Comparison of ENCODE assay signal across 16 cellular contexts in the genomic region with DNA sequence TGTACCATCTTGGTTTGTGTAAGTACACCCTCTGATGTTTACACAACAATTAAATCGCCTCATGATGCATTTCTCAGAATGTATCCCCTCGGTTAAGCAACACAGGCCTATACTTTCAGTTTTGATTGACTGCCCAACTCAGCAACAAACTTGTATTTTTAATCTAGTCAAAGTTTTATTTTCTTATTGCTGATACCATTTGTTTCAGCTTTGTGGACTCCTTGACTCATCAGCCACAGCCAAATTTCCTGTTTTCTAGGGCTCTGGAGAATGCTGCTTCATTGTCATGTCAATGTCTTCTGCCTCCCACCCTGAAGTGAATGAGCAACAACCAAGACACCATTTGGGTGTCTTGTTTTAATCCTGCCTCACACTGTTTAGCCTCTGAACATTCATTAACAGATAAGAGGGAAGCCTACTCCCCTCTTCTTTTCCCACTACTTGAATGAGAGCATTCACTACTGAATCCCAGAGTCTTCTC. TPM values are rescaled to one million over a fixed set of nuclear protein-coding genes. Genes with fewer than 3 reads are reported as not detected.
A peak's percentile ranks its signal among the peaks of the same experiment; 100 is the strongest.
DNase-seq lines count a peak whose midpoint lies in the region; TF ChIP-seq lines count a peak whose summit lies in the region.
"Had no signal": no experiment of that assay in that cellular context is flagged by ENCODE, and none has a peak within 500 bp of the region (broad histone marks: within the 10 kb centered on the region; RNA-seq: fewer than 3 reads in every experiment).

No MANE protein-coding gene starts in this region.

- no peak overlapping the region for H3K4me3 ChIP-seq in fibroblast of pulmonary artery (replicated peaks; ENCODE audit: low read depth, low read length)
- H3K4me3 ChIP-seq: gastrocnemius medialis, right lobe of liver, SJCRH30 had no signal

- H3K27ac Mint-ChIP-seq in T-helper 2 cell treated with Interferon-gamma antibody and Interleukin-4, amounts not matched to agents 5 μg/mL and 100 μg/mL, for 36 hours: peak overlapping the region; percentile 10
- H3K27ac Mint-ChIP-seq: CD4-positive, alpha-beta memory T cell had no signal

- peaks cover 4% of the 10 kb centered on the region for H3K36me3 Mint-ChIP-seq in T-helper 2 cell treated with Interferon-gamma antibody and Interleukin-4, amounts not matched to agents 5 μg/mL and 100 μg/mL, for 36 hours (ENCODE audit: low read depth)

- peak; percentile 32 for DNase-seq in NOMO-1 treated with DMSO at 0.1 percent for 48 hours (lab: John Stamatoyannopoulos, UW; ENCODE audit: unreplicated experiment)
- no peak for DNase-seq in NOMO-1 treated with dmso at 0.1 percent for 144 hours (lab: John Stamatoyannopoulos, UW; ENCODE audit: unreplicated experiment)
- DNase-seq in HT1080 (ENCODE audit: low read depth): peak; percentile 65
- DNase-seq in T-helper 2 cell treated with Interferon-gamma antibody and Interleukin-4, amounts not matched to agents 5 μg/mL and 100 μg/mL, for 36 hours (ENCODE audit: low spot score): peak; percentile 35
- DNase-seq in fibroblast of pulmonary artery (ENCODE audit: low read depth): peak; percentile 28
- no peak for DNase-seq in OCI-M2 (lab: John Stamatoyannopoulos, UW; ENCODE audit: unreplicated experiment)
- DNase-seq in head of caudate nucleus: no peak
- no peak for DNase-seq in stimulated activated CD4-positive, alpha-beta T cell treated with anti-CD3 and anti-CD28 coated beads, Interleukin-4, amount 100 ng/mL, for 24 hours
- DNase-seq: 8988T; CD4-positive, alpha-beta memory T cell; central memory CD4-positive, alpha-beta T cell; gastrocnemius medialis; NCI-H2107; right lobe of liver; SJCRH30; stimulated activated CD8-positive, alpha-beta memory T cell treated with anti-CD3 and anti-CD28 coated beads, Interleukin-4, amount 100 ng/mL, for 48 hours had no signal

- no peak for TF ChIP-seq CTCF in fibroblast of pulmonary artery (IDR thresholded peaks at IDR 0.05; ENCODE audit: low read length, missing control alignments)

- peak overlapping the region; percentile 16 for H3K4me3 Mint-ChIP-seq in T-helper 2 cell treated with Interferon-gamma antibody and Interleukin-4, amounts not matched to agents 5 μg/mL and 100 μg/mL, for 36 hours
- H3K4me3 Mint-ChIP-seq: CD4-positive, alpha-beta memory T cell had no signal

- H3K27me3 Mint-ChIP-seq in T-helper 2 cell treated with Interferon-gamma antibody and Interleukin-4, amounts not matched to agents 5 μg/mL and 100 μg/mL, for 36 hours (ENCODE audit: low read depth): peaks cover 15% of the 10 kb centered on the region

- peaks cover 20% of the 10 kb centered on the region for H3K4me1 Mint-ChIP-seq in T-helper 2 cell treated with Interferon-gamma antibody and Interleukin-4, amounts not matched to agents 5 μg/mL and 100 μg/mL, for 36 hours (ENCODE audit: low read depth)

- peaks cover 10% of the 10 kb centered on the region for H3K9me3 Mint-ChIP-seq in T-helper 2 cell treated with Interferon-gamma antibody and Interleukin-4, amounts not matched to agents 5 μg/mL and 100 μg/mL, for 36 hours

- intact Hi-C loops in head of caudate nucleus (cut with DNase I): no loop called here

RNA-seq across cellular contexts. Expression of a gene that starts 14.0 kb away (rescaled TPM):
- 1.5 and 1.7 TPM in 2 replicates for total RNA-seq in HT1080 (2014; rRNA removed; shearing (Covaris generic))
- polyA plus RNA-seq in HT1080 (2015; cell fraction: cytosol; rRNA removed): 2.3 and 2.8 TPM in 2 replicates
- polyA plus RNA-seq in HT1080 (2015; cell fraction: nucleus; rRNA removed): 2.1 and 2.7 TPM in 2 replicates

Comparison
In these comparisons a context has a peak if more than half of its experiments do, and no peak if none do; other contexts are left out.
1. DNase-seq: peak in NOMO-1 treated with DMSO at 0.1 percent for 48 hours (single experiment), HT1080 (single experiment), T-helper 2 cell treated with Interferon-gamma antibody and Interleukin-4, amounts not matched to agents 5 μg/mL and 100 μg/mL, for 36 hours (single experiment) and fibroblast of pulmonary artery (single experiment); none in NOMO-1 treated with dmso at 0.1 percent for 144 hours (single experiment), OCI-M2 (single experiment), head of caudate nucleus (0 of 42) and stimulated activated CD4-positive, alpha-beta T cell treated with anti-CD3 and anti-CD28 coated beads, Interleukin-4, amount 100 ng/mL, for 24 hours (single experiment).